8 cellular contexts compared by ENCODE assay signal in genomic region chr18:32714571-32715148, GRCh38. TPM values are rescaled to one million over a fixed set of nuclear protein-coding genes. Genes with fewer than 3 reads are reported as not detected.
A peak's percentile ranks its signal among the peaks of the same experiment; 100 is the strongest.
DNase-seq lines count a peak whose midpoint lies in the region; ATAC-seq, FAIRE-seq and TF ChIP-seq lines count a peak whose summit lies in the region.

No MANE protein-coding gene starts in this region.

- no peak overlapping the region for H3K4me3 ChIP-seq in Jurkat, Clone E6-1 (ENCODE audit: low read length)
- H3K4me3 ChIP-seq in bronchial epithelial cell (ENCODE audit: low read depth, low read length) (no peak overlapping the region), upper lobe of left lung (no peak overlapping the region)

- no peak for TF ChIP-seq POLR2A in upper lobe of left lung (IDR thresholded peaks at IDR 0.05)

- no peaks in the 10 kb centered on the region for H3K4me1 ChIP-seq in upper lobe of left lung

- no peak for TF ChIP-seq EP300 in upper lobe of left lung (IDR thresholded peaks at IDR 0.05)

- 0% methylated on average over 4 of the region's 4 CpGs for WGBS in upper lobe of left lung, 2 donors

- H3K27me3 ChIP-seq in bronchial epithelial cell (ENCODE audit: control insufficient read depth, insufficient read depth, low read length) (no peaks in the 10 kb centered on the region), upper lobe of left lung (no peaks in the 10 kb centered on the region)

- no peak overlapping the region for H3K27ac ChIP-seq in upper lobe of left lung

- ATAC-seq in upper lobe of left lung (ENCODE audit: low FRiP score in 2 of 2) = peak in 1 of 2 donors; percentile 79

- no peaks in the 10 kb centered on the region for H3K9me3 ChIP-seq in upper lobe of left lung

- DNase-seq in stimulated activated CD4-positive, alpha-beta T cell treated with anti-CD3 and anti-CD28 coated beads, Interleukin-2, amount 100 ng/mL, for 48 hours = peak; percentile 7 to 9
- no peak for DNase-seq in stimulated activated CD4-positive, alpha-beta T cell treated with anti-CD3 and anti-CD28 coated beads, Interleukin-1b, Interleukin-23, amount 100 ng/mL, for 48 hours
- peak; percentile 78 for DNase-seq in H4 (ENCODE audit: low spot score)
- DNase-seq in Jurkat, Clone E6-1 (ENCODE audit: low read depth, low spot score) = peak; percentile 75
- DNase-seq in NOMO-1 treated with dmso at 0.1 percent for 144 hours (lab: John Stamatoyannopoulos, UW; ENCODE audit: unreplicated experiment) = peak; percentile 5
- peak; percentile 76 for DNase-seq in bronchial epithelial cell (ENCODE audit: low read depth)
- DNase-seq in kidney glomerular epithelial cell (lab: John Stamatoyannopoulos, UW) = peak; percentile 93
- no peak for DNase-seq in upper lobe of left lung

- no peaks in the 10 kb centered on the region for H3K36me3 ChIP-seq in bronchial epithelial cell (ENCODE audit: control insufficient read depth, insufficient read depth, low read length)
- H3K36me3 ChIP-seq in upper lobe of left lung = no peaks in the 10 kb centered on the region

- TF ChIP-seq CTCF in bronchial epithelial cell (IDR thresholded peaks at IDR 0.05; ENCODE audit: insufficient read depth, low read length, severe bottlenecking) (peak; percentile 79), upper lobe of left lung (IDR thresholded peaks at IDR 0.05) (peak; percentile 17 to 60 (median 40))

- FAIRE-seq in bronchial epithelial cell (lab: Jason Lieb, UNC) = no peak

RNA-seq across cellular contexts. Expression of gene KLHL14, which starts 58.2 kb away (rescaled TPM):
- 0.02 TPM in 1 of 2 replicates, not detected in the other for total RNA-seq in H4 (2014; rRNA removed; shearing (Covaris generic))
- polyA plus RNA-seq in Jurkat, Clone E6-1 (2012; ENCODE audit: insufficient read depth, insufficient read length) = 0.47 TPM
- total RNA-seq in bronchial epithelial cell (not detected in 2 replicates), upper lobe of left lung (under 1 TPM in 3 of 6 donors, not detected in 3; 0.20 to 0.49 (median 0.44) TPM)

Comparison
In these comparisons a context has a peak if more than half of its experiments do, and no peak if none do; other contexts are left out.
1. DNase-seq: peak in stimulated activated CD4-positive, alpha-beta T cell treated with anti-CD3 and anti-CD28 coated beads, Interleukin-2, amount 100 ng/mL, for 48 hours (2 of 2), H4 (single experiment), Jurkat, Clone E6-1 (single experiment), NOMO-1 treated with dmso at 0.1 percent for 144 hours (single experiment), bronchial epithelial cell (single experiment) and kidney glomerular epithelial cell (single experiment); none in stimulated activated CD4-positive, alpha-beta T cell treated with anti-CD3 and anti-CD28 coated beads, Interleukin-1b, Interleukin-23, amount 100 ng/mL, for 48 hours (single experiment) and upper lobe of left lung (0 of 2).